Comparison of ENCODE assay signal across 1 cellular context in genomic region chrY:7455626-7456025, GRCh38.
TF ChIP-seq lines count a peak whose summit lies in the region.

No MANE protein-coding gene starts in this region.

TF ChIP-seq in HepG2, 621 proteins besides CTCF, POLR2A, EP300 and RAD21 (continued from another document):
- TF ChIP-seq E2F2 (CRISPR knock-in tag; IDR thresholded peaks at IDR 0.05; ENCODE audit: borderline replicate concordance), result no peak
TF ChIP-seq in HepG2: peak in this region for 0.
